ENCODE assay signal across 17 cellular contexts in genomic region chr2:225074919-225075681, GRCh38.
"Had no signal": no experiment of that assay in that cellular context is flagged by ENCODE, and none has a peak within 500 bp of the region (broad histone marks: within the 10 kb centered on the region; RNA-seq: fewer than 3 reads in every experiment).

No MANE protein-coding gene starts in this region.

- H3K27me3 Mint-ChIP-seq: activated CD4-positive, alpha-beta memory T cell treated with anti-CD3 and anti-CD28 coated beads for 36 hours; activated CD4-positive, alpha-beta T cell treated with anti-CD3 and anti-CD28 coated beads for 36 hours; activated naive CD8-positive, alpha-beta T cell treated with anti-CD3 and anti-CD28 coated beads for 36 hours had no signal

- H3K4me3 ChIP-seq: body of pancreas, esophagus squamous epithelium, psoas muscle, thoracic aorta had no signal

- H3K27ac ChIP-seq: body of pancreas, esophagus squamous epithelium, psoas muscle, thoracic aorta, WERI-Rb-1 had no signal

- H3K9me3 ChIP-seq: body of pancreas, esophagus squamous epithelium, psoas muscle, thoracic aorta had no signal

- H3K4me3 Mint-ChIP-seq: activated CD4-positive, alpha-beta memory T cell treated with anti-CD3 and anti-CD28 coated beads for 36 hours; activated CD4-positive, alpha-beta T cell treated with anti-CD3 and anti-CD28 coated beads for 36 hours; activated naive CD8-positive, alpha-beta T cell treated with anti-CD3 and anti-CD28 coated beads for 36 hours; activated T-cell treated with anti-CD3 and anti-CD28 coated beads, Interleukin-2, amount 50 U/mL, for 4 hours; nephron; T-helper 17 cell had no signal

- H3K4me1 Mint-ChIP-seq: activated naive CD8-positive, alpha-beta T cell treated with anti-CD3 and anti-CD28 coated beads for 36 hours; nephron had no signal

- H3K36me3 Mint-ChIP-seq: activated CD4-positive, alpha-beta memory T cell treated with anti-CD3 and anti-CD28 coated beads for 36 hours; activated naive CD8-positive, alpha-beta T cell treated with anti-CD3 and anti-CD28 coated beads for 36 hours had no signal

- H3K36me3 ChIP-seq: esophagus squamous epithelium, thoracic aorta, WERI-Rb-1 had no signal

- H3K9me3 Mint-ChIP-seq: activated CD4-positive, alpha-beta memory T cell treated with anti-CD3 and anti-CD28 coated beads for 36 hours; activated naive CD8-positive, alpha-beta T cell treated with anti-CD3 and anti-CD28 coated beads for 36 hours; activated T-cell treated with anti-CD3 and anti-CD28 coated beads, Interleukin-2, amount 50 U/mL, for 4 hours; nephron had no signal

- ATAC-seq: activated CD4-positive, alpha-beta T cell treated with anti-CD3 and anti-CD28 coated beads for 36 hours; activated T-cell treated with anti-CD3 and anti-CD28 coated beads, Interleukin-2, amount 50 U/mL, for 4 hours; body of pancreas; psoas muscle; sciatic nerve; T-helper 17 cell had no signal

- H3K27me3 ChIP-seq: body of pancreas, esophagus squamous epithelium had no signal

- H3K27ac Mint-ChIP-seq: activated CD4-positive, alpha-beta memory T cell treated with anti-CD3 and anti-CD28 coated beads for 36 hours; activated CD4-positive, alpha-beta T cell treated with anti-CD3 and anti-CD28 coated beads for 36 hours; activated naive CD8-positive, alpha-beta T cell treated with anti-CD3 and anti-CD28 coated beads for 36 hours; nephron; T-helper 17 cell had no signal

- DNase-seq: activated CD4-positive, alpha-beta memory T cell treated with anti-CD3 and anti-CD28 coated beads for 36 hours; activated CD4-positive, alpha-beta T cell treated with anti-CD3 and anti-CD28 coated beads for 36 hours; activated gamma-delta T cell; activated naive CD8-positive, alpha-beta T cell treated with anti-CD3 and anti-CD28 coated beads for 36 hours; activated T-cell treated with anti-CD3 and anti-CD28 coated beads, Interleukin-2, amount 50 U/mL, for 4 hours; amygdala; body of pancreas; cortex of kidney; effector CD4-positive, alpha-beta T cell; esophagus squamous epithelium; kidney glomerular epithelial cell; psoas muscle; T-helper 17 cell; WERI-Rb-1 had no signal

- H3K4me1 ChIP-seq: body of pancreas, esophagus squamous epithelium, psoas muscle had no signal
